Comparison of ENCODE assay signal across 8 cellular contexts in the genomic region with DNA sequence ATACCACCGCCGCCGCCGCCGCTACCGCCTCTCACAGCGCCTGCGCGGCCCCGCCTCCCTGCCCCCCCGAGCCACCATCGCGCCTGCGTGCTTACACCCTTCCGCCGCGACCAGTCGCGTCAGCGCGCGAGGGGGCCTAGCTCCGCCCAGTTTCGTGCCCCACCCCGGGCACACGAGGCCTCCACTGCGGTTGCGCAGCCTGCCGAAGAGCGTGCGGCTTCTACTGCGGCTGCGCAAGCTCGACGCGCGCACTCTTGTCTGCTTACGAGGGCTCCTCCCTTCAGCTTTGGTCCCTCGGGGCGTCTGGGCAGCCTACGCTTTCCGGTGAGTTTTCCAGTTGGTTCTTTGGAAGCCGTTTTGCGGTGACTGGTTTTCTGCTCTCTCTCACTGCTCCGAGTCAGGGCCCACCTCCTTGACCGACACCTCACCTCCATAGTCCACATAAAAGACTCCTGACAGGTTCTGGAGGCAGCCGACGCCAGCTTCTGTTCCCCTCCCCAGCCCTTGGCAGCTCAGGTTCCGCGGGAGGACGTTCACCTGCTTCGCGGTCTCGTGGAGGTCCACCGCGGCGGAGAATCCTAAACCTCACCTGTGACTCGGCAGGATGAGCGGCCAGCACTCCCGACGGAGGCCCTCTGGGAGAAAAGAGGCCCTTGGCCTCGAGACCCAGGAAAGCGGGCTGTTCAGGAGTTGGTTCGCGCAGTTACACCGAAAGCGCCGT. TPM values are rescaled to one million over a fixed set of nuclear protein-coding genes. Genes with fewer than 3 reads are reported as not detected.
DNase-seq lines count a peak whose midpoint lies in the region; ATAC-seq, FAIRE-seq and TF ChIP-seq lines count a peak whose summit lies in the region.

Gene PITPNB (minus strand): TSS at position 35 of the 721 bp plus-strand sequence. CDS start 65 bp downstream, outside the sequence.

- H3K9ac ChIP-seq in Loucy (ENCODE audit: low read depth, low read length, poor library complexity, severe bottlenecking) = peak within 1 kb of the TSS; percentile 85

- H3K9me3 Mint-ChIP-seq in activated T-helper 2 cell treated with anti-CD3 and anti-CD28 coated beads, Interferon-gamma antibody, Interleukin-2, Interleukin-4, amounts not matched to agents 10 μg/mL and 5 μg/mL and 100 μg/mL, durations not matched to agents 14 hours and 24 hours and 36 hours = no peaks in the 10 kb centered on the region
- H3K9me3 Mint-ChIP-seq in naive thymus-derived CD8-positive, alpha-beta T cell = peaks cover 0 to 4% (median 0%) of the 10 kb centered on the region in 9 donors
- no peaks in the 10 kb centered on the region for H3K9me3 Mint-ChIP-seq in stimulated activated naive B cell treated with anti-CD40 and anti-IgM and Interleukin-4, amounts not matched to agents 10 μg/mL and 1 μg/mL and 100 μg/mL, for 72 hours

- H3K27me3 Mint-ChIP-seq in activated T-helper 2 cell treated with anti-CD3 and anti-CD28 coated beads, Interferon-gamma antibody, Interleukin-2, Interleukin-4, amounts not matched to agents 10 μg/mL and 5 μg/mL and 100 μg/mL, durations not matched to agents 14 hours and 24 hours and 36 hours (ENCODE audit: low read depth) = no peaks in the 10 kb centered on the region
- peaks cover 0 to 4% (median 0%) of the 10 kb centered on the region in 5 donors for H3K27me3 Mint-ChIP-seq in naive thymus-derived CD8-positive, alpha-beta T cell
- H3K27me3 Mint-ChIP-seq in stimulated activated naive B cell treated with anti-CD40 and anti-IgM and Interleukin-4, amounts not matched to agents 10 μg/mL and 1 μg/mL and 100 μg/mL, for 72 hours = no peaks in the 10 kb centered on the region

- POLR2A ChIA-PET in naive thymus-derived CD8-positive, alpha-beta T cell (lab: Charles Lee) = interaction anchor here (0.7 to 1.7 kb wide), 6 partner anchors 10 to 1247 kb away, joined by 3 to 6 read pairs (median 4); partner anchors contain the start of gene XBP1

- H3K36me3 ChIP-seq in Loucy (ENCODE audit: insufficient read depth, low read length) (no peaks in the 10 kb centered on the region), RWPE2 (ENCODE audit: low read depth) (peaks cover 45% of the 10 kb centered on the region)

- H3K27ac Mint-ChIP-seq in activated T-helper 2 cell treated with anti-CD3 and anti-CD28 coated beads, Interferon-gamma antibody, Interleukin-2, Interleukin-4, amounts not matched to agents 10 μg/mL and 5 μg/mL and 100 μg/mL, durations not matched to agents 14 hours and 24 hours and 36 hours = peak within 1 kb of the TSS; percentile 97
- peak within 1 kb of the TSS; percentile 96 to 100 (median 98) for H3K27ac Mint-ChIP-seq in naive thymus-derived CD8-positive, alpha-beta T cell
- peak within 1 kb of the TSS; percentile 99 for H3K27ac Mint-ChIP-seq in stimulated activated naive B cell treated with anti-CD40 and anti-IgM and Interleukin-4, amounts not matched to agents 10 μg/mL and 1 μg/mL and 100 μg/mL, for 72 hours

- no peak for TF ChIP-seq CTCF in Loucy (conservative IDR thresholded peaks at IDR 0.05; ENCODE audit: low read length)
- no peak for TF ChIP-seq CTCF in RWPE2 (IDR thresholded peaks at IDR 0.05; ENCODE audit: poor library complexity, severe bottlenecking)
- TF ChIP-seq CTCF in fibroblast of mammary gland (conservative IDR thresholded peaks at IDR 0.05; ENCODE audit: control insufficient read depth, insufficient read depth, low read depth, low read length) = no peak

- peaks cover 86% of the 10 kb centered on the region for H3K79me2 ChIP-seq in Loucy (ENCODE audit: insufficient read depth, low read length)

- peaks cover 60% of the 10 kb centered on the region for H4K20me1 ChIP-seq in Loucy (ENCODE audit: insufficient read depth, low read length, poor library complexity, severe bottlenecking)

- H3K36me3 Mint-ChIP-seq in activated T-helper 2 cell treated with anti-CD3 and anti-CD28 coated beads, Interferon-gamma antibody, Interleukin-2, Interleukin-4, amounts not matched to agents 10 μg/mL and 5 μg/mL and 100 μg/mL, durations not matched to agents 14 hours and 24 hours and 36 hours (ENCODE audit: low read depth) = peaks cover 60% of the 10 kb centered on the region
- H3K36me3 Mint-ChIP-seq in naive thymus-derived CD8-positive, alpha-beta T cell = peaks cover 0 to 32% (median 8%) of the 10 kb centered on the region in 3 donors
- peaks cover 18 to 38% of the 10 kb centered on the region in 2 donors for H3K36me3 Mint-ChIP-seq in stimulated activated naive B cell treated with anti-CD40 and anti-IgM and Interleukin-4, amounts not matched to agents 10 μg/mL and 1 μg/mL and 100 μg/mL, for 72 hours

- peak within 1 kb of the TSS; percentile 92 for H2AFZ ChIP-seq in Loucy (ENCODE audit: low read length)

- peak; percentile 86 for FAIRE-seq in H54 (lab: Jason Lieb, UNC)

- H3K9me2 ChIP-seq in Loucy (replicated peaks; ENCODE audit: low read depth, low read length) = no peaks in the 10 kb centered on the region

- H3F3A ChIP-seq in Loucy (ENCODE audit: low read depth) = no peaks in the 10 kb centered on the region

- no peaks in the 10 kb centered on the region for H3K9me3 ChIP-seq in Loucy (ENCODE audit: insufficient read depth, low read depth, low read length)
- H3K9me3 ChIP-seq in RWPE2 (ENCODE audit: severe bottlenecking) = no peaks in the 10 kb centered on the region

- H3K27ac ChIP-seq in RWPE2 (ENCODE audit: poor library complexity, severe bottlenecking) = peak within 1 kb of the TSS; percentile 85

- H3K4me3 ChIP-seq in Loucy (ENCODE audit: low read length, poor library complexity, severe bottlenecking) (peak within 1 kb of the TSS; percentile 76), RWPE2 (ENCODE audit: severe bottlenecking) (peak within 1 kb of the TSS; percentile 60), fibroblast of mammary gland (ENCODE audit: control insufficient read depth, low read depth, low read length) (peak within 1 kb of the TSS; percentile 84)

- DNase-seq in EL (peak; percentile 98), H54 (ENCODE audit: insufficient read length, low spot score) (peak; percentile 75), RWPE2 (ENCODE audit: low spot score) (peak; percentile 94), fibroblast of mammary gland (ENCODE audit: low read depth) (peak; percentile 98)
- DNase-seq in activated T-helper 2 cell treated with anti-CD3 and anti-CD28 coated beads, Interferon-gamma antibody, Interleukin-2, Interleukin-4, amounts not matched to agents 10 μg/mL and 5 μg/mL and 100 μg/mL, durations not matched to agents 14 hours and 24 hours and 36 hours (ENCODE audit: low spot score) = peak; percentile 98
- peak; percentile 97 to 99 (median 99) for DNase-seq in naive thymus-derived CD8-positive, alpha-beta T cell
- DNase-seq in stimulated activated naive B cell treated with anti-CD40 and anti-IgM and Interleukin-4, amounts not matched to agents 10 μg/mL and 1 μg/mL and 100 μg/mL, for 72 hours = peak; percentile 98

- H3K27me3 ChIP-seq in Loucy (ENCODE audit: insufficient read depth, low read length, poor library complexity, severe bottlenecking) = no peaks in the 10 kb centered on the region
- H3K27me3 ChIP-seq in RWPE2 (ENCODE audit: insufficient read depth, poor library complexity, severe bottlenecking) = no peaks in the 10 kb centered on the region

- peak; percentile 82 for ATAC-seq in RWPE2 (ENCODE audit: low read depth)
- peak; percentile 85 for ATAC-seq in naive thymus-derived CD8-positive, alpha-beta T cell
- peak; percentile 85 to 88 for ATAC-seq in stimulated activated naive B cell treated with anti-CD40 and anti-IgM and Interleukin-4, amounts not matched to agents 10 μg/mL and 1 μg/mL and 100 μg/mL, for 72 hours (replicated peaks)

- intact Hi-C loops in activated T-helper 2 cell treated with anti-CD3 and anti-CD28 coated beads, Interferon-gamma antibody, Interleukin-2, Interleukin-4, amounts not matched to agents 10 μg/mL and 5 μg/mL and 100 μg/mL, durations not matched to agents 14 hours and 24 hours and 36 hours (cut with micrococcal nuclease) = loop anchor here (2.0 to 5.0 kb wide), 2 partner anchors 15 to 37 kb away; no protein-coding TSS in a partner anchor

- peak; percentile 58 for TF ChIP-seq POLR2A in H54 (IDR thresholded peaks at IDR 0.05; ENCODE audit: low read depth, low read length)

- H3K4me1 ChIP-seq in Loucy (ENCODE audit: insufficient read depth, low read length, poor library complexity, severe bottlenecking) = peaks cover 55% of the 10 kb centered on the region
- H3K4me1 ChIP-seq in RWPE2 (ENCODE audit: insufficient read depth, poor library complexity, severe bottlenecking) = peaks cover 31% of the 10 kb centered on the region

- peak within 1 kb of the TSS; percentile 97 for H3K4me2 ChIP-seq in Loucy (ENCODE audit: low read depth, low read length, poor library complexity, severe bottlenecking)

- peaks cover 47% of the 10 kb centered on the region for H3K4me1 Mint-ChIP-seq in activated T-helper 2 cell treated with anti-CD3 and anti-CD28 coated beads, Interferon-gamma antibody, Interleukin-2, Interleukin-4, amounts not matched to agents 10 μg/mL and 5 μg/mL and 100 μg/mL, durations not matched to agents 14 hours and 24 hours and 36 hours (ENCODE audit: low read depth)
- H3K4me1 Mint-ChIP-seq in naive thymus-derived CD8-positive, alpha-beta T cell = peaks cover 29 to 81% (median 74%) of the 10 kb centered on the region in 4 donors
- peaks cover 38 to 62% of the 10 kb centered on the region in 2 donors for H3K4me1 Mint-ChIP-seq in stimulated activated naive B cell treated with anti-CD40 and anti-IgM and Interleukin-4, amounts not matched to agents 10 μg/mL and 1 μg/mL and 100 μg/mL, for 72 hours

- H3K4me3 Mint-ChIP-seq in activated T-helper 2 cell treated with anti-CD3 and anti-CD28 coated beads, Interferon-gamma antibody, Interleukin-2, Interleukin-4, amounts not matched to agents 10 μg/mL and 5 μg/mL and 100 μg/mL, durations not matched to agents 14 hours and 24 hours and 36 hours (ENCODE audit: low read depth) = peak within 1 kb of the TSS; percentile 93
- peak within 1 kb of the TSS; percentile 93 to 100 (median 99) for H3K4me3 Mint-ChIP-seq in naive thymus-derived CD8-positive, alpha-beta T cell
- H3K4me3 Mint-ChIP-seq in stimulated activated naive B cell treated with anti-CD40 and anti-IgM and Interleukin-4, amounts not matched to agents 10 μg/mL and 1 μg/mL and 100 μg/mL, for 72 hours = peak within 1 kb of the TSS; percentile 98 to 99

RNA-seq across cellular contexts. Expression of gene PITPNB, which starts in this region (rescaled TPM):
- 138 and 142 TPM in 2 replicates for total RNA-seq in activated T-helper 2 cell treated with anti-CD3 and anti-CD28 coated beads, Interferon-gamma antibody, Interleukin-2, Interleukin-4, amounts not matched to agents 10 μg/mL and 5 μg/mL and 100 μg/mL, durations not matched to agents 14 hours and 24 hours and 36 hours
- total RNA-seq in naive thymus-derived CD8-positive, alpha-beta T cell = 10 to 100 TPM; 59.9 to 76.2 TPM
- 10 to 100 TPM; 58.7 to 60.2 (median 59.0) TPM for polyA plus RNA-seq in naive thymus-derived CD8-positive, alpha-beta T cell

Comparison
In these comparisons a context has a peak if more than half of its experiments do, and no peak if none do; other contexts are left out.
1. Peak in every context shown above with its lines: DNase-seq, ATAC-seq, H3K4me3 ChIP-seq and H3K27ac ChIP-seq.